ENCODE assay signal across 9 cellular contexts in genomic region chr15:96893159-96893906, GRCh38.
DNase-seq lines count a peak whose midpoint lies in the region; ATAC-seq, FAIRE-seq and TF ChIP-seq lines count a peak whose summit lies in the region.
"Had no signal": no experiment of that assay in that cellular context is flagged by ENCODE, and none has a peak within 500 bp of the region (broad histone marks: within the 10 kb centered on the region; RNA-seq: fewer than 3 reads in every experiment).

No MANE protein-coding gene starts in this region.

- ATAC-seq in pancreas (peak in 3 of 4 donors; percentile 35 to 61 (median 55)), HG03442 (IDR thresholded peaks at IDR 0.05; ENCODE audit: unreplicated experiment) (no peak)
- ATAC-seq in CD8-positive, alpha-beta T cell = no peak

- H3K4me1 Mint-ChIP-seq in CD8-positive, alpha-beta T cell (ENCODE audit: low read depth) = peaks cover 15% of the 10 kb centered on the region

- 12 to 17% methylated on average over 5 of the region's 5 CpGs for WGBS in pancreas, 2 donors

- H3K4me3 ChIP-seq in dorsolateral prefrontal cortex = no peak overlapping the region
- no peak overlapping the region for H3K4me3 ChIP-seq in pancreas
- H3K4me3 ChIP-seq in CD8-positive, alpha-beta T cell (ENCODE audit: low read depth, low read length) = no peak overlapping the region
- H3K4me3 ChIP-seq: BLaER1 treated with 17β-estradiol and CSF1 and Interleukin-3, amounts not matched to agents 10 nM and 100 nM had no signal

- POLR2A ChIA-PET in CD8-positive, alpha-beta T cell (lab: Charles Lee) = no interaction called here

- H3K36me3 ChIP-seq in pancreas = no peaks in the 10 kb centered on the region
- no peaks in the 10 kb centered on the region for H3K36me3 ChIP-seq in CD8-positive, alpha-beta T cell (ENCODE audit: insufficient read depth, low read length)
- H3K36me3 ChIP-seq: BLaER1 treated with 17β-estradiol and CSF1 and Interleukin-3, amounts not matched to agents 10 nM and 100 nM had no signal

- H3K27ac ChIP-seq in dorsolateral prefrontal cortex (no peak overlapping the region), pancreas (no peak overlapping the region)
- no peak overlapping the region for H3K27ac ChIP-seq in CD8-positive, alpha-beta T cell (ENCODE audit: low read depth, low read length)
- H3K27ac ChIP-seq: BLaER1 treated with 17β-estradiol and CSF1 and Interleukin-3, amounts not matched to agents 10 nM and 100 nM had no signal

- H3K9me3 ChIP-seq in pancreas = no peaks in the 10 kb centered on the region
- no peaks in the 10 kb centered on the region for H3K9me3 ChIP-seq in CD8-positive, alpha-beta T cell (ENCODE audit: low read length)
- H3K9me3 ChIP-seq: BLaER1 treated with 17β-estradiol and CSF1 and Interleukin-3, amounts not matched to agents 10 nM and 100 nM had no signal

- no peaks in the 10 kb centered on the region for H3K27me3 Mint-ChIP-seq in CD8-positive, alpha-beta T cell (ENCODE audit: low read depth)

- TF ChIP-seq CTCF in dorsolateral prefrontal cortex (IDR thresholded peaks at IDR 0.05 in 54 of 56, conservative IDR thresholded peaks at IDR 0.05 in 2 of 56; ENCODE audit: low read depth in 1 of 56, partially characterized antibody in 56 of 56) = peak in 53 of 56 donors; percentile 27 to 73 (median 50)
- TF ChIP-seq CTCF in pancreas (IDR thresholded peaks at IDR 0.05) = peak in 2 of 4 donors; percentile 14 to 33
- TF ChIP-seq CTCF in CD8-positive, alpha-beta T cell (IDR thresholded peaks at IDR 0.05) = no peak

- intact Hi-C loops in dorsolateral prefrontal cortex (cut with DNase I) = no loop called here
- intact Hi-C loops in pancreas (cut with DNase I) = no loop called here
- intact Hi-C loops in CD8-positive, alpha-beta T cell (cut with DNase I, micrococcal nuclease) = loop anchor here in 1 of 2 experiments (10.0 kb wide), 1 partner anchor 1639 kb away; no protein-coding TSS in a partner anchor

- no peaks in the 10 kb centered on the region for H3K4me1 ChIP-seq in pancreas
- peaks cover 4% of the 10 kb centered on the region for H3K4me1 ChIP-seq in CD8-positive, alpha-beta T cell (ENCODE audit: insufficient read depth, low read length)

- H3K36me3 Mint-ChIP-seq in CD8-positive, alpha-beta T cell = no peaks in the 10 kb centered on the region

- H3K27me3 ChIP-seq in dorsolateral prefrontal cortex (peaks cover 0 to 48% (median 8%) of the 10 kb centered on the region in 45 donors), pancreas (peaks cover 0 to 24% (median 5%) of the 10 kb centered on the region in 4 donors)
- H3K27me3 ChIP-seq in CD8-positive, alpha-beta T cell (ENCODE audit: insufficient read depth, low read length) = no peaks in the 10 kb centered on the region

- CTCF ChIA-PET in CD8-positive, alpha-beta T cell (lab: Charles Lee) = no interaction called here

- H3K4me3 Mint-ChIP-seq in CD8-positive, alpha-beta T cell = no peak overlapping the region

- H3K9me3 Mint-ChIP-seq in CD8-positive, alpha-beta T cell = no peaks in the 10 kb centered on the region

- H3K27ac Mint-ChIP-seq in CD8-positive, alpha-beta T cell = no peak overlapping the region

- DNase-seq in SIG-M5 treated with dmso at 0.1 percent for 504 hours (lab: John Stamatoyannopoulos, UW; ENCODE audit: unreplicated experiment) (peak; percentile 57), SIG-M5 (lab: John Stamatoyannopoulos, UW) (no peak), NCI-H526 (lab: John Stamatoyannopoulos, UW) (peak; percentile 4 to 53), dorsolateral prefrontal cortex (peak in 2 of 10 donors; percentile 23 to 29), pancreas (no peak), T1000 (lab: John Stamatoyannopoulos, UW) (no peak)
- no peak for DNase-seq in CD8-positive, alpha-beta T cell

- no peak for FAIRE-seq in pancreas (lab: Jason Lieb, UNC)

Comparison
In these comparisons a context has a peak if more than half of its experiments do, and no peak if none do; other contexts are left out.
1. DNase-seq: peak in SIG-M5 treated with dmso at 0.1 percent for 504 hours (single experiment) and NCI-H526 (2 of 2); none in SIG-M5 (single experiment), pancreas (0 of 6), CD8-positive, alpha-beta T cell (0 of 7) and T1000 (single experiment).
2. ATAC-seq: peak in pancreas (3 of 4); none in CD8-positive, alpha-beta T cell (single experiment) and HG03442 (single experiment).